Comparison of ENCODE assay signal across 8 cellular contexts in genomic region chr5:93580387-93581100, GRCh38. TPM values are rescaled to one million over a fixed set of nuclear protein-coding genes. Genes with fewer than 3 reads are reported as not detected.
DNase-seq lines count a peak whose midpoint lies in the region; ATAC-seq and TF ChIP-seq lines count a peak whose summit lies in the region.

No MANE protein-coding gene starts in this region.

- H3K9me3 ChIP-seq in DOHH2 (ENCODE audit: control insufficient read depth, insufficient read depth, low read length) (no peaks in the 10 kb centered on the region), colonic mucosa (no peaks in the 10 kb centered on the region), mesodermal cell (ENCODE audit: control insufficient read depth, low read length) (no peaks in the 10 kb centered on the region)

- H3K4me2 ChIP-seq in DOHH2 (ENCODE audit: low read length) = peak overlapping the region; percentile 62

- DNase-seq in LHCN-M2 (ENCODE audit: low read depth) (peak; percentile 49), colonic mucosa (no peak), D341Med (ENCODE audit: low spot score) (no peak)

- no peaks in the 10 kb centered on the region for H3F3A ChIP-seq in DOHH2 (ENCODE audit: control insufficient read depth, insufficient read depth)

- H3K27ac ChIP-seq in DOHH2 (ENCODE audit: low read depth, low read length) (no peak overlapping the region), colonic mucosa (peak overlapping the region; percentile 52), mesodermal cell (ENCODE audit: low read depth, low read length, severe bottlenecking) (no peak overlapping the region)

- H3K9me2 ChIP-seq in DOHH2 (replicated peaks; ENCODE audit: control insufficient read depth, low read length) = no peaks in the 10 kb centered on the region

- no peaks in the 10 kb centered on the region for H3K79me2 ChIP-seq in DOHH2 (ENCODE audit: control insufficient read depth, low read length)

- H3K4me3 ChIP-seq in DOHH2 (ENCODE audit: low read length) (peak overlapping the region; percentile 56), colonic mucosa (peak overlapping the region; percentile 57), mesodermal cell (ENCODE audit: extremely low read depth, insufficient read depth, low read length, poor library complexity, severe bottlenecking) (peak overlapping the region; percentile 47)

- H3K36me3 ChIP-seq in DOHH2 (ENCODE audit: control insufficient read depth, low read length) = no peaks in the 10 kb centered on the region
- no peaks in the 10 kb centered on the region for H3K36me3 ChIP-seq in colonic mucosa
- H3K36me3 ChIP-seq in mesodermal cell (ENCODE audit: control insufficient read depth, insufficient read depth, low read length) = no peaks in the 10 kb centered on the region

- H3K27me3 ChIP-seq in DOHH2 (ENCODE audit: control insufficient read depth, low read length) (peaks cover 67% of the 10 kb centered on the region), colonic mucosa (peaks cover 61% of the 10 kb centered on the region)

- WGBS in mesodermal cell (ENCODE audit: insufficient coverage in 2 of 2), 2 experiments = 0 to 1% methylated on average over 34 to 35 of the region's 49 CpGs

- H3K9ac ChIP-seq in colonic mucosa (ENCODE audit: low read depth in 2 of 2, low read length in 2 of 2) = peak overlapping the region; percentile 52 to 53

- TF ChIP-seq CTCF in DOHH2 (IDR thresholded peaks at IDR 0.05; ENCODE audit: low read depth, low read length, poor library complexity, severe bottlenecking) (no peak), colonic mucosa (IDR thresholded peaks at IDR 0.05) (no peak)

- intact Hi-C loops in colonic mucosa (cut with DNase I) = loop anchor here (5.0 to 10.0 kb wide), 2 partner anchors 217 to 334 kb away; no protein-coding TSS in a partner anchor

- H4K20me1 ChIP-seq in DOHH2 (ENCODE audit: control insufficient read depth, insufficient read depth, low read depth, low read length) = no peaks in the 10 kb centered on the region

- H3K4me1 ChIP-seq in DOHH2 (ENCODE audit: control insufficient read depth, low read length) (peaks cover 24% of the 10 kb centered on the region), colonic mucosa (peaks cover 6% of the 10 kb centered on the region), mesodermal cell (ENCODE audit: control insufficient read depth, insufficient read depth, low read length, poor library complexity, severe bottlenecking) (peaks cover 23% of the 10 kb centered on the region)

- no peak for ATAC-seq in GM18867 (IDR thresholded peaks at IDR 0.05; ENCODE audit: unreplicated experiment)
- no peak for ATAC-seq in GM21529 (IDR thresholded peaks at IDR 0.05; ENCODE audit: unreplicated experiment)
- no peak for ATAC-seq in GM21447 (IDR thresholded peaks at IDR 0.05; ENCODE audit: unreplicated experiment)

RNA-seq across cellular contexts. Expression of gene NR2F1-AS1, which starts 0.5 kb away (rescaled TPM):
- total RNA-seq in LHCN-M2 (2014; rRNA removed) (10.4 and 10.8 TPM in 2 replicates), colonic mucosa (1 to 10 TPM in 1 of 2 donors, under 1 TPM in 1; 0.69 to 2.4 TPM)
- 33.4 TPM for polyA plus RNA-seq in LHCN-M2 (2012)
- 11.6 TPM for polyA plus RNA-seq in mesodermal cell (2013, experiment 1 of 2)
- 22.3 TPM for polyA plus RNA-seq in mesodermal cell (2013, experiment 2 of 2)

RNA-seq across cellular contexts. Expression of gene NR2F1, which starts 2.5 kb away (rescaled TPM):
- total RNA-seq in LHCN-M2 (2014; rRNA removed) (16.8 and 17.1 TPM in 2 replicates), colonic mucosa (1 to 10 TPM; 2.7 to 2.9 TPM)
- 14.0 TPM for polyA plus RNA-seq in LHCN-M2 (2012)
- 34.5 TPM for polyA plus RNA-seq in mesodermal cell (2013, experiment 1 of 2)
- polyA plus RNA-seq in mesodermal cell (2013, experiment 2 of 2) = 25.9 TPM
